ENCODE assay signal across 13 cellular contexts in genomic region chr5:124725040-124725434, GRCh38. TPM values are rescaled to one million over a fixed set of nuclear protein-coding genes. Genes with fewer than 3 reads are reported as not detected.
A peak's percentile ranks its signal among the peaks of the same experiment; 100 is the strongest.
DNase-seq lines count a peak whose midpoint lies in the region; ATAC-seq and TF ChIP-seq lines count a peak whose summit lies in the region.
"Had no signal": no experiment of that assay in that cellular context is flagged by ENCODE, and none has a peak within 500 bp of the region (broad histone marks: within the 10 kb centered on the region; RNA-seq: fewer than 3 reads in every experiment).

No MANE protein-coding gene starts in this region.

- H3K9me3 Mint-ChIP-seq in WTC11: no peaks in the 10 kb centered on the region
- H3K9me3 Mint-ChIP-seq: activated CD4-positive, alpha-beta T cell treated with anti-CD3 and anti-CD28 coated beads, Interleukin-2, amount 10 ng/mL, durations not matched to agents 7 days and 5 days had no signal

- H3K9me3 ChIP-seq in DND-41 (ENCODE audit: insufficient read depth, low read length, severe bottlenecking) (no peaks in the 10 kb centered on the region), uterus (no peaks in the 10 kb centered on the region)

- no peaks in the 10 kb centered on the region for H3K27me3 Mint-ChIP-seq in WTC11 (ENCODE audit: low read depth)
- H3K27me3 Mint-ChIP-seq: activated CD4-positive, alpha-beta T cell treated with anti-CD3 and anti-CD28 coated beads, Interleukin-2, amount 10 ng/mL, durations not matched to agents 7 days and 5 days had no signal

- H3K4me1 ChIP-seq in DND-41 (ENCODE audit: insufficient read depth, low read length) (peaks cover 10% of the 10 kb centered on the region; the same call in 1 of the 2 replicates), uterus (no peaks in the 10 kb centered on the region)

- H3K36me3 Mint-ChIP-seq in WTC11: peaks cover 6% of the 10 kb centered on the region; the same call in 1 of the 2 replicates

- ATAC-seq in DND-41 (ENCODE audit: insufficient read depth, low read depth): no peak
- ATAC-seq in GM19328 (IDR thresholded peaks at IDR 0.05; ENCODE audit: unreplicated experiment): peak; percentile 44
- peak; percentile 51 for ATAC-seq in HG02884 (IDR thresholded peaks at IDR 0.05; ENCODE audit: unreplicated experiment)
- ATAC-seq in WTC11: peak; percentile 70
- ATAC-seq: activated naive CD8-positive, alpha-beta T cell treated with anti-CD3 and anti-CD28 coated beads, Interleukin-2, amount 50 U/mL, for 24 hours had no signal

- no peak overlapping the region for H3K4me3 Mint-ChIP-seq in WTC11
- H3K4me3 Mint-ChIP-seq: activated CD4-positive, alpha-beta T cell treated with anti-CD3 and anti-CD28 coated beads, Interleukin-2, amount 10 ng/mL, durations not matched to agents 7 days and 5 days; activated naive CD8-positive, alpha-beta T cell treated with anti-CD3 and anti-CD28 coated beads, Interleukin-2, amount 50 U/mL, for 24 hours had no signal

- POLR2A ChIA-PET in WTC11 (lab: Charles Lee): no interaction called here

- peak; percentile 46 for TF ChIP-seq CTCF in DND-41 (IDR thresholded peaks at IDR 0.05; ENCODE audit: borderline replicate concordance, extremely low read depth, low read length, poor library complexity, severe bottlenecking)
- TF ChIP-seq CTCF in WTC11 (IDR thresholded peaks at IDR 0.05): no peak
- TF ChIP-seq CTCF in uterus (IDR thresholded peaks at IDR 0.05): no peak

- H3K36me3 ChIP-seq in DND-41 (ENCODE audit: insufficient read depth, low read length) (no peaks in the 10 kb centered on the region), uterus (no peaks in the 10 kb centered on the region)

- peak; percentile 11 for DNase-seq in DND-41
- no peak for DNase-seq in WTC11 (ENCODE audit: low spot score)
- DNase-seq in stimulated activated naive CD4-positive, alpha-beta T cell treated with Interleukin-2 at 50 U/mL for 16 hours (lab: John Stamatoyannopoulos, UW): no peak
- no peak for DNase-seq in uterus
- DNase-seq in NCI-H1048 (lab: John Stamatoyannopoulos, UW): no peak
- DNase-seq in NCI-H1436 (lab: John Stamatoyannopoulos, UW): no peak
- DNase-seq: activated CD4-positive, alpha-beta T cell treated with anti-CD3 and anti-CD28 coated beads, Interleukin-2, amount 10 ng/mL, durations not matched to agents 7 days and 5 days; activated naive CD8-positive, alpha-beta T cell treated with anti-CD3 and anti-CD28 coated beads, Interleukin-2, amount 50 U/mL, for 24 hours; C1 segment of cervical spinal cord; erythroblast; posterior cingulate gyrus had no signal

- intact Hi-C loops in uterus (cut with DNase I; ENCODE audit: low total_unique reads): no loop called here

- H3K27ac ChIP-seq in DND-41 (ENCODE audit: low read length): peak overlapping the region; percentile 71
- no peak overlapping the region for H3K27ac ChIP-seq in uterus

- no peaks in the 10 kb centered on the region for H4K20me1 ChIP-seq in DND-41 (ENCODE audit: insufficient read depth, low read length)

- H3K4me3 ChIP-seq in DND-41 (ENCODE audit: low read depth in 1 of 2, low read length in 2 of 2) (peak overlapping the region; percentile 19 to 50; a peak in 3 of 4 replicates), uterus (no peak overlapping the region)

- CTCF ChIA-PET in WTC11 (lab: Charles Lee): interaction anchor here (1.0 kb wide), 1 partner anchor 25 kb away, joined by 3 read pairs; no protein-coding TSS in a partner anchor

- peak overlapping the region; percentile 45; the same call in 1 of the 2 replicates for H3K4me2 ChIP-seq in DND-41 (ENCODE audit: insufficient read depth, low read length)

- peaks cover 66% of the 10 kb centered on the region for H3K4me1 Mint-ChIP-seq in WTC11
- H3K4me1 Mint-ChIP-seq: activated CD4-positive, alpha-beta T cell treated with anti-CD3 and anti-CD28 coated beads, Interleukin-2, amount 10 ng/mL, durations not matched to agents 7 days and 5 days had no signal

- H3K79me2 ChIP-seq in DND-41 (ENCODE audit: insufficient read depth, low read length): peaks cover 13% of the 10 kb centered on the region

- TF ChIP-seq POLR2A in uterus (IDR thresholded peaks at IDR 0.05): no peak

- H3K27me3 ChIP-seq in DND-41 (ENCODE audit: insufficient read depth, low read length, poor library complexity) (no peaks in the 10 kb centered on the region), uterus (no peaks in the 10 kb centered on the region)

- H3K9ac ChIP-seq in DND-41 (ENCODE audit: low read depth, low read length): peak overlapping the region; percentile 52

- H3K27ac Mint-ChIP-seq in WTC11: peak overlapping the region; percentile 71
- H3K27ac Mint-ChIP-seq: activated CD4-positive, alpha-beta T cell treated with anti-CD3 and anti-CD28 coated beads, Interleukin-2, amount 10 ng/mL, durations not matched to agents 7 days and 5 days; activated naive CD8-positive, alpha-beta T cell treated with anti-CD3 and anti-CD28 coated beads, Interleukin-2, amount 50 U/mL, for 24 hours had no signal

- H2AFZ ChIP-seq in DND-41 (ENCODE audit: low read depth, low read length): peak overlapping the region; percentile 60; the same call in 1 of the 2 replicates

TF ChIP-seq in WTC11, 78 proteins besides CTCF, POLR2A, EP300 and RAD21:
- TF ChIP-seq MYBL2 (CRISPR knock-in tag; IDR thresholded peaks at IDR 0.05): no peak
- TF ChIP-seq ZSCAN18 (CRISPR knock-in tag; IDR thresholded peaks at IDR 0.05): no peak

RNA-seq across cellular contexts. Expression of gene ZNF608, which starts 21.4 kb away (rescaled TPM):
- total RNA-seq in WTC11 (2021): 40.6 to 44.4 TPM (median 43.8 TPM) in 3 replicates
- total RNA-seq in uterus: 1,000 to 10,000 TPM in 1 of 4 donors, 10 to 100 TPM in 3; 11.1 to 1,086 (median 59.0) TPM
- total RNA-seq: activated CD4-positive, alpha-beta T cell treated with anti-CD3 and anti-CD28 coated beads, Interleukin-2, amount 10 ng/mL, durations not matched to agents 7 days and 5 days had no signal

Comparison
In these comparisons a context has a peak if more than half of its experiments do, and no peak if none do; other contexts are left out.
1. H3K4me3 ChIP-seq: peak in DND-41 (2 of 2); none in uterus (0 of 2).